ENCODE assay signal across 25 cellular contexts in the genomic region with DNA sequence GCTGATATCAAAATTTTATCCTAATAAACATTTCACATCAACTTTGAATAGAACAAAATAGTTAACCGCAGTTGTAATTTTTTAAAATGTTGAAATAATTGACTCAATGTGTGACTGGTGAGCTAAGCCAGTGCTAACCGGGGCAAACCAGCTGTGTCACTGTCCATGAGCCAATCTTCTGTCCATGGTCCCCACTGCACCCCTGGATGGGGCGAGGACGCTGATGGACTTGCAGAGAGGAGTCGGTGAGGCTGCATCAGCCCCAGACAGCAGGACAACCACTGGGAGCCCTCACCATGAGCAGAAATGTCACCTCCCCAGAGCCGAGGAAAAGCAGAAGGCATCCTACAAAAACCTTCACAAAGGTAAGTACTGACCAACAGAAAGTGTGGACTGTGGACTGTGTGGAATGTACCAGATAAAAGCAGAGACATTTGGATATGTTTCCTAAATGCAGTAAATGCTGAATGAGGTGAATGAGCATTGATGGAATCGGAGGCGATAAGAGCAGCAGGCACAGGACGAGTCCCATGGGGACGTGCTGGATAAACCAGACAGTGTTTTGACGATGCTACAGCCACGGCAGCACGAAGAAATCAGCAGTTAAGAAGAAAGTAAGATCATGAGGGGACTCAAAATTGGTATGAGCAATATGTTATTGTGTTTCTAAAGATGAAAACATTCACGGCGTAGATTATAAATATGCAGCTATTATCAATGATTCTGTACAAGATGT.
"Had no signal": no experiment of that assay in that cellular context is flagged by ENCODE, and none has a peak within 500 bp of the region (broad histone marks: within the 10 kb centered on the region; RNA-seq: fewer than 3 reads in every experiment).

No MANE protein-coding gene starts in this region.

- H3K9me3 Mint-ChIP-seq: T-cell; T-helper 1 cell treated with Interleukin-12 subunit alpha and Interleukin-12 subunit beta and Interleukin-4 antibody, amounts not matched to agents 30 μg/mL and 1 μg/mL, for 36 hours had no signal

- H3K4me1 Mint-ChIP-seq: IgD-negative memory B cell, T-cell had no signal

- H3K4me3 Mint-ChIP-seq: IgD-negative memory B cell; T-cell; T-helper 1 cell treated with Interleukin-12 subunit alpha and Interleukin-12 subunit beta and Interleukin-4 antibody, amounts not matched to agents 30 μg/mL and 1 μg/mL, for 36 hours had no signal

- H3K27ac Mint-ChIP-seq: IgD-negative memory B cell; T-cell; T-helper 1 cell treated with Interleukin-12 subunit alpha and Interleukin-12 subunit beta and Interleukin-4 antibody, amounts not matched to agents 30 μg/mL and 1 μg/mL, for 36 hours had no signal

- DNase-seq: Kasumi-1, MV-4-11, NCI-H1048, NCI-H1105, NCI-H1417, NCI-H1694, NCI-H187 treated with DMSO at 0.1 percent for 48 hours, NCI-H2029 treated with DMSO at 0.1 percent for 48 hours, NCI-H2107, NCI-H226, NCI-H446, NCI-H510A, NCI-H524 treated with DMSO at 0.1 percent for 48 hours, NCI-H69, NCI-H774, Right ventricle myocardium superior, RPMI8226, SIG-M5, SK-N-SH, SW 1271, T-cell had no signal

- H3K36me3 Mint-ChIP-seq: IgD-negative memory B cell, T-cell had no signal

- ATAC-seq: HepG2, K562, T-cell had no signal
